ENCODE assay signal across 8 cellular contexts in the genomic region with DNA sequence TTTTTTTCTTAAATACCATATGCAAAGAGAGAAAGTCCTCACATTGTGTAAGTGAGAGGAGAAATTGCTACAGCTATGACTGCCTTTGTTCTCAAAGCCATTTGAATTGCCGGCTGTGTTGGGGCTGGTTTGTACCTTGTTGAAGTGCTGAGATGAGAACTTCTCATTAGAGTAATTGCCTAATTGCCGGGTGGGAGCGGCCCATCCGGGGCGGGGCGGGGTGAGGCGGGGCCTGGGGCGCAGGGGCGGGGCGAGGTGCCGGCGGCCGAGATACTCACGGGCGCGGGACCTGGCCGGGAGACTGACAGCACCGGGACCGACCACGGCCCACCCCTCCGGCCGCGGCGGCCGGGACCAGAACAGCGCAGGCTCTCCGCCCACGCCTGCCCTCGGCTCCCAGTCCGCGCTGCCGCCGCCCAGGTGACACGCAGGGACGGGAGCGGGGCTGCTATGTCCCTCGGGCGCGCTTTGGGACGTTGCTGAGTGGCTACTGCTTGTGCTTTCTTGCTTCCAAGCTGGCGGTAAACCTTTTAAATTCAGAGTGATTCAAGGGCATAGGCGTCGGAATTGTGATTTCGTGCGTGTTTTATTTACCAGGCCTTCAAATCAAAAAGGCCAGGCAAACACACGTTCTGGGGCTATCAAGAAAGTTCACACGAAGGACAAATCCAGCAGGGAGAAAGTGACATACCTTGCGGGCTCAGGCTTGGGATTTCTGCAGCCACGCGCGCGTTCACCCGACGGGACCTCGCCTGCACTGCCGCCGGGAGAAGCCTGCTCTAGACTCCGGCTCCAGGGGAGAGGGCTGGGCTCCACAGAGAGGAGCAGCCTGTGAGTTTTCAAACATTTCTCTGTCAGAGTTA.
DNase-seq lines count a peak whose midpoint lies in the region; ATAC-seq and TF ChIP-seq lines count a peak whose summit lies in the region.

No MANE protein-coding gene starts in this region.

- peak overlapping the region; percentile 74 to 85 (median 80) for H3K4me3 Mint-ChIP-seq in naive thymus-derived CD4-positive, alpha-beta T cell

- CTCF ChIA-PET in naive thymus-derived CD4-positive, alpha-beta T cell (lab: Charles Lee) = interaction anchor here (0.9 kb wide), 1 partner anchor 1232 kb away, joined by 3 read pairs; no protein-coding TSS in a partner anchor

- peak overlapping the region in 3 of 9 donors; percentile 1 to 68 (median 56) for H3K27ac Mint-ChIP-seq in naive thymus-derived CD4-positive, alpha-beta T cell

- no peak for TF ChIP-seq POLR2A in GM18505 (IDR thresholded peaks at IDR 0.05; ENCODE audit: borderline replicate concordance, extremely low read depth, insufficient read depth, insufficient read length)

- peaks cover 8 to 9% of the 10 kb centered on the region in 2 donors for H3K27me3 ChIP-seq in naive thymus-derived CD4-positive, alpha-beta T cell (ENCODE audit: control insufficient read depth in 2 of 2, insufficient read depth in 2 of 2, low read length in 2 of 2)

- H3K9me3 ChIP-seq in naive thymus-derived CD4-positive, alpha-beta T cell (ENCODE audit: control insufficient read depth in 2 of 3, low read length in 3 of 3) = no peaks in the 10 kb centered on the region

- no peaks in the 10 kb centered on the region for H3K9me3 Mint-ChIP-seq in naive thymus-derived CD4-positive, alpha-beta T cell

- peaks cover 0 to 4% of the 10 kb centered on the region in 2 donors for H3K4me1 ChIP-seq in naive thymus-derived CD4-positive, alpha-beta T cell (ENCODE audit: control insufficient read depth in 2 of 2, insufficient read depth in 2 of 2, low read length in 2 of 2)

- peak overlapping the region; percentile 41 for H3K4me3 ChIP-seq in naive thymus-derived CD4-positive, alpha-beta T cell (ENCODE audit: low read length)

- in situ Hi-C loops in GM13976 (cut with MboI; ENCODE audit: low sequenced_read_pairs, unreplicated experiment) = no loop called here

- DNase-seq in GM13976 (ENCODE audit: low spot score) = peak; percentile 90
- peak; percentile 34 for DNase-seq in NCI-H82 treated with DMSO at 0.1 percent for 48 hours (lab: John Stamatoyannopoulos, UW; ENCODE audit: unreplicated experiment)
- DNase-seq in activated CD8-positive, alpha-beta memory T cell treated with anti-CD3 and anti-CD28 coated beads, Interleukin-2, amount 50 U/mL, for 4 hours = peak; percentile 54
- no peak for DNase-seq in epithelial cell of prostate (ENCODE audit: low read depth, low spot score)
- peak in 8 of 9 donors; percentile 6 to 56 (median 16) for DNase-seq in naive thymus-derived CD4-positive, alpha-beta T cell
- DNase-seq in stimulated activated naive CD4-positive, alpha-beta T cell treated with Interleukin-2 at 50 U/mL for 16 hours (lab: John Stamatoyannopoulos, UW) = peak; percentile 30

- intact Hi-C loops in naive thymus-derived CD4-positive, alpha-beta T cell (cut with micrococcal nuclease) = loop anchor here in 1 of 2 donors (1.0 kb wide), 1 partner anchor 322 kb away; the partner anchor contains the start of gene AOPEP

- POLR2A ChIA-PET in naive thymus-derived CD4-positive, alpha-beta T cell (lab: Charles Lee) = no interaction called here

- TF ChIP-seq CTCF in GM13976 (IDR thresholded peaks at IDR 0.05; ENCODE audit: borderline replicate concordance, control extremely low read depth, extremely low read depth, insufficient read depth, missing control alignments) = no peak

- no peaks in the 10 kb centered on the region for H3K36me3 ChIP-seq in naive thymus-derived CD4-positive, alpha-beta T cell (ENCODE audit: control insufficient read depth in 2 of 3, insufficient read depth in 3 of 3, low read length in 3 of 3)

- peaks cover 0 to 14% (median 10%) of the 10 kb centered on the region in 7 donors for H3K4me1 Mint-ChIP-seq in naive thymus-derived CD4-positive, alpha-beta T cell

- H3K27me3 Mint-ChIP-seq in naive thymus-derived CD4-positive, alpha-beta T cell = peaks cover 20 to 42% (median 26%) of the 10 kb centered on the region in 5 donors

- H3K36me3 Mint-ChIP-seq in naive thymus-derived CD4-positive, alpha-beta T cell = peaks cover 3 to 13% (median 4%) of the 10 kb centered on the region in 5 donors

- ATAC-seq in HG02885 (IDR thresholded peaks at IDR 0.05; ENCODE audit: poor library complexity, unreplicated experiment) (peak; percentile 87), GM18505 (IDR thresholded peaks at IDR 0.05; ENCODE audit: unreplicated experiment) (no peak)
- ATAC-seq in naive thymus-derived CD4-positive, alpha-beta T cell = peak; percentile 92

- H3K27ac ChIP-seq in epithelial cell of prostate = peak overlapping the region; percentile 76
- no peak overlapping the region for H3K27ac ChIP-seq in naive thymus-derived CD4-positive, alpha-beta T cell (ENCODE audit: low read depth, low read length)
